ENCODE assay signal across 19 cellular contexts in genomic region chr1:110556471-110556807, GRCh38. TPM values are rescaled to one million over a fixed set of nuclear protein-coding genes. Genes with fewer than 3 reads are reported as not detected.
DNase-seq lines count a peak whose midpoint lies in the region; ATAC-seq and TF ChIP-seq lines count a peak whose summit lies in the region.
"Had no signal": no experiment of that assay in that cellular context is flagged by ENCODE, and none has a peak within 500 bp of the region (broad histone marks: within the 10 kb centered on the region; RNA-seq: fewer than 3 reads in every experiment).

No MANE protein-coding gene starts in this region.

- DNase-seq in C1 segment of cervical spinal cord (lab: John Stamatoyannopoulos, UW) (peak in 13 of 14 donors; percentile 52 to 95 (median 86)), RPMI7951 (ENCODE audit: low read depth) (peak; percentile 73), posterior cingulate gyrus (peak; percentile 68 to 98 (median 81)), germinal center (ENCODE audit: low spot score) (no peak), NOMO-1 treated with DMSO at 0.1 percent for 48 hours (lab: John Stamatoyannopoulos, UW; ENCODE audit: unreplicated experiment) (no peak)
- DNase-seq in activated CD4-positive, alpha-beta memory T cell treated with anti-CD3 and anti-CD28 coated beads, Interleukin-2, amount 10 ng/mL, durations not matched to agents 7 days and 5 days, result no peak
- DNase-seq: activated CD4-positive, alpha-beta T cell treated with anti-CD3 and anti-CD28 coated beads for 48 hours; activated T-cell treated with anti-CD3 and anti-CD28 coated beads, Interleukin-2, amount 50 U/mL, for 4 hours; Caco-2; GOT3; NCI-H1436 treated with DMSO at 0.1 percent for 48 hours; stimulated activated naive CD8-positive, alpha-beta T cell treated with anti-CD3 and anti-CD28 coated beads, Interleukin-15, Interleukin-2, amounts not matched to agents 100 U/mL and 50 U/mL, for 24 hours had no signal

- peak; percentile 23 for ATAC-seq in gastroesophageal sphincter
- no peak for ATAC-seq in GM21737 (IDR thresholded peaks at IDR 0.05; ENCODE audit: unreplicated experiment)
- ATAC-seq: activated T-cell treated with anti-CD3 and anti-CD28 coated beads, Interleukin-2, amount 50 U/mL, for 4 hours; stimulated activated naive CD8-positive, alpha-beta T cell treated with anti-CD3 and anti-CD28 coated beads, Interleukin-15, Interleukin-2, amounts not matched to agents 100 U/mL and 50 U/mL, for 24 hours had no signal

- 71 to 75% methylated on average over 2 of the region's 5 CpGs for WGBS in gastroesophageal sphincter (ENCODE audit: low coverage in 1 of 2), 2 donors

- no peak overlapping the region for H3K4me3 Mint-ChIP-seq in activated CD4-positive, alpha-beta memory T cell treated with anti-CD3 and anti-CD28 coated beads, Interleukin-2, amount 10 ng/mL, durations not matched to agents 7 days and 5 days
- H3K4me3 Mint-ChIP-seq: activated T-cell treated with anti-CD3 and anti-CD28 coated beads, Interleukin-2, amount 50 U/mL, for 4 hours had no signal

- H3K9me3 ChIP-seq in gastroesophageal sphincter, result no peaks in the 10 kb centered on the region
- H3K9me3 ChIP-seq: breast epithelium, Caco-2 had no signal

- no peak overlapping the region for H3K4me3 ChIP-seq in gastroesophageal sphincter

- no peak for TF ChIP-seq CTCF in gastroesophageal sphincter (IDR thresholded peaks at IDR 0.05)

- peaks cover 54% of the 10 kb centered on the region for H3K27me3 Mint-ChIP-seq in activated CD4-positive, alpha-beta memory T cell treated with anti-CD3 and anti-CD28 coated beads, Interleukin-2, amount 10 ng/mL, durations not matched to agents 7 days and 5 days

- H3K9me3 Mint-ChIP-seq in activated CD4-positive, alpha-beta memory T cell treated with anti-CD3 and anti-CD28 coated beads, Interleukin-2, amount 10 ng/mL, durations not matched to agents 7 days and 5 days, result no peaks in the 10 kb centered on the region
- H3K9me3 Mint-ChIP-seq: activated naive CD4-positive, alpha-beta T cell treated with anti-CD3 and anti-CD28 coated beads, Interleukin-2, amount 50 U/mL, for 72 hours; activated T-cell treated with anti-CD3 and anti-CD28 coated beads, Interleukin-2, amount 50 U/mL, for 4 hours had no signal

- no peaks in the 10 kb centered on the region for H3K36me3 ChIP-seq in gastroesophageal sphincter
- H3K36me3 ChIP-seq: breast epithelium had no signal

- POLR2A ChIA-PET in activated CD4-positive, alpha-beta memory T cell treated with anti-CD3 and anti-CD28 coated beads, Interleukin-2, amount 10 ng/mL, durations not matched to agents 7 days and 5 days (lab: Charles Lee), result interaction anchor here (0.9 to 1.1 kb wide), 2 partner anchors 63 to 116 kb away, joined by 3 read pairs; no protein-coding TSS in a partner anchor

- H3K27ac ChIP-seq in gastroesophageal sphincter, result peak overlapping the region in 2 of 4 donors; percentile 68 to 71
- H3K27ac ChIP-seq: parathyroid adenoma had no signal

- CTCF ChIA-PET in activated CD4-positive, alpha-beta memory T cell treated with anti-CD3 and anti-CD28 coated beads, Interleukin-2, amount 10 ng/mL, durations not matched to agents 7 days and 5 days (lab: Charles Lee), result interaction anchor here (0.8 to 3.9 kb wide), 14 partner anchors 11 to 231 kb away, joined by 3 to 33 read pairs (median 12); partner anchors contain the start of gene KCNA2

- no peak overlapping the region for H3K27ac Mint-ChIP-seq in activated CD4-positive, alpha-beta memory T cell treated with anti-CD3 and anti-CD28 coated beads, Interleukin-2, amount 10 ng/mL, durations not matched to agents 7 days and 5 days
- H3K27ac Mint-ChIP-seq: activated naive CD4-positive, alpha-beta T cell treated with anti-CD3 and anti-CD28 coated beads, Interleukin-2, amount 50 U/mL, for 72 hours had no signal

- peaks cover 0 to 19% (median 11%) of the 10 kb centered on the region in 3 donors for H3K4me1 ChIP-seq in gastroesophageal sphincter
- H3K4me1 ChIP-seq: Caco-2, parathyroid adenoma had no signal

- intact Hi-C loops in posterior cingulate gyrus (cut with DNase I), result loop anchor here (1.0 kb wide), 1 partner anchor 9 kb away; no protein-coding TSS in a partner anchor

- no peaks in the 10 kb centered on the region for H3K36me3 Mint-ChIP-seq in activated CD4-positive, alpha-beta memory T cell treated with anti-CD3 and anti-CD28 coated beads, Interleukin-2, amount 10 ng/mL, durations not matched to agents 7 days and 5 days (ENCODE audit: low read depth)
- H3K36me3 Mint-ChIP-seq: activated naive CD4-positive, alpha-beta T cell treated with anti-CD3 and anti-CD28 coated beads, Interleukin-2, amount 50 U/mL, for 72 hours had no signal

- TF ChIP-seq POLR2A in gastroesophageal sphincter (IDR thresholded peaks at IDR 0.05), result no peak

- no peak for TF ChIP-seq EP300 in gastroesophageal sphincter (IDR thresholded peaks at IDR 0.05)

- peaks cover 12% of the 10 kb centered on the region for H3K4me1 Mint-ChIP-seq in activated CD4-positive, alpha-beta memory T cell treated with anti-CD3 and anti-CD28 coated beads, Interleukin-2, amount 10 ng/mL, durations not matched to agents 7 days and 5 days

- peaks cover 51% of the 10 kb centered on the region for H3K27me3 ChIP-seq in gastroesophageal sphincter

RNA-seq across cellular contexts. Expression of gene KCNA10, which starts 37.5 kb away (rescaled TPM):
- total RNA-seq in RPMI7951 (2014; rRNA removed; shearing (Covaris generic)), result not detected in 2 replicates
- total RNA-seq in gastroesophageal sphincter, result not detected
- total RNA-seq in activated CD4-positive, alpha-beta memory T cell treated with anti-CD3 and anti-CD28 coated beads, Interleukin-2, amount 10 ng/mL, durations not matched to agents 7 days and 5 days, result not detected
- total RNA-seq: activated naive CD4-positive, alpha-beta T cell treated with anti-CD3 and anti-CD28 coated beads, Interleukin-2, amount 50 U/mL, for 72 hours; activated T-cell treated with anti-CD3 and anti-CD28 coated beads, Interleukin-2, amount 50 U/mL, for 4 hours; breast epithelium; Caco-2; fibroblast of lung; HT-29 had no signal

RNA-seq across cellular contexts. Expression of gene KCNA2, which starts 49.7 kb away (rescaled TPM):
- 0.20 and 0.48 TPM in 2 replicates for total RNA-seq in RPMI7951 (2014; rRNA removed; shearing (Covaris generic))
- 10 to 100 TPM in 1 of 4 donors, 1 to 10 TPM in 3; 2.8 to 16.8 (median 4.6) TPM for total RNA-seq in gastroesophageal sphincter
- 1 to 10 TPM; 5.9 to 6.6 TPM for total RNA-seq in activated CD4-positive, alpha-beta memory T cell treated with anti-CD3 and anti-CD28 coated beads, Interleukin-2, amount 10 ng/mL, durations not matched to agents 7 days and 5 days
- total RNA-seq: HT-29 had no signal

Comparison
In these comparisons a context has a peak if more than half of its experiments do, and no peak if none do; other contexts are left out.
1. DNase-seq: peak in C1 segment of cervical spinal cord (13 of 14), RPMI7951 (single experiment) and posterior cingulate gyrus (10 of 10); none in germinal center (single experiment), NOMO-1 treated with DMSO at 0.1 percent for 48 hours (single experiment) and activated CD4-positive, alpha-beta memory T cell treated with anti-CD3 and anti-CD28 coated beads, Interleukin-2, amount 10 ng/mL, durations not matched to agents 7 days and 5 days (single experiment).